12 cellular contexts compared by ENCODE assay signal in genomic region chr11:12496181-12497025, GRCh38.
DNase-seq lines count a peak whose midpoint lies in the region; ATAC-seq and TF ChIP-seq lines count a peak whose summit lies in the region.
"Had no signal": no experiment of that assay in that cellular context is flagged by ENCODE, and none has a peak within 500 bp of the region (broad histone marks: within the 10 kb centered on the region; RNA-seq: fewer than 3 reads in every experiment).

No MANE protein-coding gene starts in this region.

- H3K36me3 ChIP-seq in mesendoderm (ENCODE audit: control insufficient read depth, insufficient read depth, low read length), result no peaks in the 10 kb centered on the region
- no peaks in the 10 kb centered on the region for H3K36me3 ChIP-seq in naive thymus-derived CD4-positive, alpha-beta T cell (ENCODE audit: control insufficient read depth in 2 of 3, insufficient read depth in 3 of 3, low read length in 3 of 3)

- ATAC-seq in WTC11, result peak; percentile 34; the same call in 1 of the 2 replicates
- ATAC-seq in HG03025 (IDR thresholded peaks at IDR 0.05; ENCODE audit: low FRiP score, unreplicated experiment), result no peak
- no peak for ATAC-seq in naive thymus-derived CD4-positive, alpha-beta T cell

- H3K79me1 ChIP-seq in mesendoderm (ENCODE audit: low read length), result no peaks in the 10 kb centered on the region

- intact Hi-C loops in naive thymus-derived CD4-positive, alpha-beta T cell (cut with micrococcal nuclease), result loop anchor here in 1 of 2 donors (1.0 kb wide), 1 partner anchor 165 kb away; no protein-coding TSS in a partner anchor

- no peak overlapping the region for H3K27ac Mint-ChIP-seq in WTC11
- no peak overlapping the region for H3K27ac Mint-ChIP-seq in naive thymus-derived CD4-positive, alpha-beta T cell
- H3K27ac Mint-ChIP-seq: T-helper 2 cell treated with Interferon-gamma antibody and Interleukin-4, amounts not matched to agents 5 μg/mL and 100 μg/mL, for 36 hours had no signal

- no peak overlapping the region for H3K4me3 ChIP-seq in mesendoderm (ENCODE audit: low read length)
- H3K4me3 ChIP-seq in naive thymus-derived CD4-positive, alpha-beta T cell (ENCODE audit: low read length), result no peak overlapping the region
- H3K4me3 ChIP-seq: vagina had no signal

- H4K8ac ChIP-seq in mesendoderm (ENCODE audit: low read depth, low read length), result no peak overlapping the region

- H3K36me3 Mint-ChIP-seq in WTC11, result no peaks in the 10 kb centered on the region
- H3K36me3 Mint-ChIP-seq in naive thymus-derived CD4-positive, alpha-beta T cell, result no peaks in the 10 kb centered on the region

- H3K9ac ChIP-seq in mesendoderm (ENCODE audit: low read length), result no peak overlapping the region

- no peak overlapping the region for H2BK5ac ChIP-seq in mesendoderm (ENCODE audit: low read length)

- TF ChIP-seq CTCF in AG09319 (IDR thresholded peaks at IDR 0.05; ENCODE audit: low read depth, low read length) (peak; percentile 10), WTC11 (IDR thresholded peaks at IDR 0.05) (no peak)

- H3K4me1 Mint-ChIP-seq in WTC11, result peaks cover 23% of the 10 kb centered on the region
- no peaks in the 10 kb centered on the region for H3K4me1 Mint-ChIP-seq in naive thymus-derived CD4-positive, alpha-beta T cell

- no peak overlapping the region for H3K4ac ChIP-seq in mesendoderm (ENCODE audit: low read depth, low read length)

- H3K9me3 Mint-ChIP-seq in WTC11, result no peaks in the 10 kb centered on the region
- H3K9me3 Mint-ChIP-seq in naive thymus-derived CD4-positive, alpha-beta T cell, result no peaks in the 10 kb centered on the region
- H3K9me3 Mint-ChIP-seq: T-helper 2 cell treated with Interferon-gamma antibody and Interleukin-4, amounts not matched to agents 5 μg/mL and 100 μg/mL, for 36 hours had no signal

- WGBS in mesendoderm (ENCODE audit: extremely low coverage, insufficient coverage, low lambda C conversion rate), result no CpG with 5 or more reads among the region's 6 CpGs

- H3K18ac ChIP-seq in mesendoderm (ENCODE audit: low read length), result no peak overlapping the region

- H2BK120ac ChIP-seq in mesendoderm (ENCODE audit: low read depth, low read length), result no peak overlapping the region

- H3K4me1 ChIP-seq in mesendoderm (ENCODE audit: control insufficient read depth, low read depth, low read length), result peaks cover 5% of the 10 kb centered on the region
- H3K4me1 ChIP-seq in naive thymus-derived CD4-positive, alpha-beta T cell (ENCODE audit: control insufficient read depth in 2 of 2, insufficient read depth in 2 of 2, low read length in 2 of 2), result no peaks in the 10 kb centered on the region
- H3K4me1 ChIP-seq: vagina had no signal

- no peaks in the 10 kb centered on the region for H3K79me2 ChIP-seq in mesendoderm (ENCODE audit: control insufficient read depth, insufficient read depth, low read length)

- no peak overlapping the region for H3K4me2 ChIP-seq in mesendoderm (ENCODE audit: low read length)

- POLR2A ChIA-PET in WTC11 (lab: Charles Lee), result no interaction called here
- POLR2A ChIA-PET in naive thymus-derived CD4-positive, alpha-beta T cell (lab: Charles Lee), result no interaction called here

- H2BK15ac ChIP-seq in mesendoderm (replicated peaks; ENCODE audit: low read depth), result no peak overlapping the region

- H3K4me3 Mint-ChIP-seq in WTC11, result no peak overlapping the region
- H3K4me3 Mint-ChIP-seq in naive thymus-derived CD4-positive, alpha-beta T cell, result no peak overlapping the region
- H3K4me3 Mint-ChIP-seq: T-helper 2 cell treated with Interferon-gamma antibody and Interleukin-4, amounts not matched to agents 5 μg/mL and 100 μg/mL, for 36 hours had no signal

- H3K23ac ChIP-seq in mesendoderm (ENCODE audit: low read length), result no peak overlapping the region

- H3K27ac ChIP-seq in mesendoderm (ENCODE audit: low read depth, low read length), result no peak overlapping the region
- no peak overlapping the region for H3K27ac ChIP-seq in naive thymus-derived CD4-positive, alpha-beta T cell (ENCODE audit: low read depth, low read length)
- H3K27ac ChIP-seq: vagina had no signal

- no peak overlapping the region for H4K5ac ChIP-seq in mesendoderm (ENCODE audit: low read length)

- H2AK5ac ChIP-seq in mesendoderm (ENCODE audit: low read length), result no peak overlapping the region

- H3K27me3 ChIP-seq in mesendoderm (ENCODE audit: insufficient read depth, low read length, poor library complexity), result no peaks in the 10 kb centered on the region
- no peaks in the 10 kb centered on the region for H3K27me3 ChIP-seq in naive thymus-derived CD4-positive, alpha-beta T cell (ENCODE audit: control insufficient read depth in 2 of 2, insufficient read depth in 2 of 2, low read length in 2 of 2)
- H3K27me3 ChIP-seq: vagina had no signal

- H3K56ac ChIP-seq in mesendoderm (ENCODE audit: low read length), result no peak overlapping the region

- H3K9me3 ChIP-seq in naive thymus-derived CD4-positive, alpha-beta T cell (ENCODE audit: control insufficient read depth in 2 of 3, low read length in 3 of 3), result no peaks in the 10 kb centered on the region
- H3K9me3 ChIP-seq: vagina had no signal

- H3K27me3 Mint-ChIP-seq in WTC11 (ENCODE audit: low read depth), result peaks cover 28% of the 10 kb centered on the region
- H3K27me3 Mint-ChIP-seq in naive thymus-derived CD4-positive, alpha-beta T cell, result peaks cover 0 to 25% (median 5%) of the 10 kb centered on the region in 5 donors

- CTCF ChIA-PET in WTC11 (lab: Charles Lee), result interaction anchor here (0.7 to 3.9 kb wide), 5 partner anchors 11 to 418 kb away, joined by 3 to 25 read pairs (median 3); no protein-coding TSS in a partner anchor
- CTCF ChIA-PET in naive thymus-derived CD4-positive, alpha-beta T cell (lab: Charles Lee), result no interaction called here

- no peak for DNase-seq in AG09319 (ENCODE audit: extremely low read depth, low read depth)
- peak; percentile 21 for DNase-seq in HCEC 1CT
- no peak for DNase-seq in WTC11 (ENCODE audit: low spot score)
- DNase-seq in mesendoderm, result peak; percentile 84
- DNase-seq in stimulated activated CD4-positive, alpha-beta T cell treated with anti-CD3 and anti-CD28 coated beads, Interleukin-15, amount 100 ng/mL, for 24 hours, result no peak
- no peak for DNase-seq in RPMI8226
- no peak for DNase-seq in naive thymus-derived CD4-positive, alpha-beta T cell
- DNase-seq: effector CD8-positive, alpha-beta T cell; hippocampal formation had no signal

TF ChIP-seq in WTC11, 78 proteins besides CTCF, POLR2A, EP300 and RAD21 (continues in another document):
- no peak for TF ChIP-seq TEAD4 (CRISPR knock-in tag; IDR thresholded peaks at IDR 0.05)
- TF ChIP-seq ZNF423 (CRISPR knock-in tag; IDR thresholded peaks at IDR 0.05), result no peak
- TF ChIP-seq ZNF281 (CRISPR knock-in tag; IDR thresholded peaks at IDR 0.05), result no peak
- TF ChIP-seq MXD4 (CRISPR knock-in tag; IDR thresholded peaks at IDR 0.05; ENCODE audit: borderline replicate concordance), result no peak
- TF ChIP-seq ZNF219 (CRISPR knock-in tag; IDR thresholded peaks at IDR 0.05; ENCODE audit: borderline replicate concordance), result no peak
- no peak for TF ChIP-seq ARID4B (CRISPR knock-in tag; IDR thresholded peaks at IDR 0.05; ENCODE audit: borderline replicate concordance)
- no peak for TF ChIP-seq GTF2I (CRISPR knock-in tag; conservative IDR thresholded peaks at IDR 0.05)

Comparison
In these comparisons a context has a peak if more than half of its experiments do, and no peak if none do; other contexts are left out.
1. DNase-seq: peak in HCEC 1CT (single experiment) and mesendoderm (single experiment); none in AG09319 (single experiment), WTC11 (single experiment), stimulated activated CD4-positive, alpha-beta T cell treated with anti-CD3 and anti-CD28 coated beads, Interleukin-15, amount 100 ng/mL, for 24 hours (single experiment), RPMI8226 (single experiment) and naive thymus-derived CD4-positive, alpha-beta T cell (0 of 9).